Comparison of ENCODE assay signal across 1 cellular context in the genomic region with DNA sequence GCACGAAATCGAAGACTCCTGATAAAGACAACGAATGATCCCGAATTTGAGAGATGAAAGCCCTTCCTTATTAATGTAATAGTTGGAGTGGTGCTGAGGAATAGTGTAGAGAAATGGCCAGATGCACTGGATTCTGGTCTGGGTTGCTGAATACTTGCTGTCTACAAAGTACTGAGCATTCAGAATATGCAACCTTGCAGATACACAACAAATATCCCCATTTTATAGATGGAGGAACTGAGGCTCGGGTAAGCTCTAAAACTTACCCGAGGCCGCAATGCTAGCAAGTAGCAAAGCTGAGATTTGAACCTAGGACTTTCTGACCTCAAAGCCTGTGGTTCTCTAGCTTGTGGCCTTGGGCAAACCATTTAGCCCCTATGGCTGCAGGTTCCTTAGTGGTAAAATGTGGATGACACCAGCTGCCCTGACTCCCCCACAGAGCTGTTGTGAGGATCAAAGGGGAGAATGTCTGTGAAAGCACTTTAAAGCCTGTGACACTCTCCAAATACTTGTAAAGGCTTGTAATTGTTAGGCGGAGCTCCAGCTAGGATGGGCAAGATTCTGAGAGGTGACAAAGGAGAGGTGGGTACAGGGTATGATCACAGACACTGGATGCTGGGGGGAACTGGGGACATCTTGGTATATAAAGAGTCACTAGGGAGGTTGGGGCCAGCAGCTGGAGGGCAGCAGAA.
A peak's percentile ranks its signal among the peaks of the same experiment; 100 is the strongest.
TF ChIP-seq lines count a peak whose summit lies in the region.

No MANE protein-coding gene starts in this region.

TF ChIP-seq in HepG2, 621 proteins besides CTCF, POLR2A, EP300 and RAD21:
- TF ChIP-seq DNMT3B (CRISPR knock-in tag; conservative IDR thresholded peaks at IDR 0.05) (no peak), FOXK2 (IDR thresholded peaks at IDR 0.05) (no peak), ZNF737 (CRISPR knock-in tag; IDR thresholded peaks at IDR 0.05; ENCODE audit: borderline replicate concordance) (no peak), HINFP (CRISPR knock-in tag; IDR thresholded peaks at IDR 0.05; ENCODE audit: low read depth) (no peak), NFRKB (IDR thresholded peaks at IDR 0.05) (no peak), MAFK (conservative IDR thresholded peaks at IDR 0.05 in 1 of 2, IDR thresholded peaks at IDR 0.05 in 1 of 2; ENCODE audit: low read length in 2 of 2) (peak; percentile 50 to 64), YEATS4 (CRISPR knock-in tag; IDR thresholded peaks at IDR 0.05; ENCODE audit: borderline replicate concordance) (no peak), ZNF292 (CRISPR knock-in tag; IDR thresholded peaks at IDR 0.05; ENCODE audit: borderline replicate concordance, low read depth) (no peak), RFXANK (CRISPR knock-in tag; IDR thresholded peaks at IDR 0.05) (no peak), MAFF (IDR thresholded peaks at IDR 0.05; ENCODE audit: low read depth, low read length) (peak; percentile 50), ZBTB33 (CRISPR knock-in tag; IDR thresholded peaks at IDR 0.05) (no peak), ETV5 (CRISPR knock-in tag; IDR thresholded peaks at IDR 0.05; ENCODE audit: borderline replicate concordance) (no peak), SP140L (CRISPR knock-in tag; IDR thresholded peaks at IDR 0.05; ENCODE audit: borderline replicate concordance) (no peak), ZNF253 (CRISPR knock-in tag; IDR thresholded peaks at IDR 0.05; ENCODE audit: borderline replicate concordance) (no peak)
- TF ChIP-seq, protein P1, sequence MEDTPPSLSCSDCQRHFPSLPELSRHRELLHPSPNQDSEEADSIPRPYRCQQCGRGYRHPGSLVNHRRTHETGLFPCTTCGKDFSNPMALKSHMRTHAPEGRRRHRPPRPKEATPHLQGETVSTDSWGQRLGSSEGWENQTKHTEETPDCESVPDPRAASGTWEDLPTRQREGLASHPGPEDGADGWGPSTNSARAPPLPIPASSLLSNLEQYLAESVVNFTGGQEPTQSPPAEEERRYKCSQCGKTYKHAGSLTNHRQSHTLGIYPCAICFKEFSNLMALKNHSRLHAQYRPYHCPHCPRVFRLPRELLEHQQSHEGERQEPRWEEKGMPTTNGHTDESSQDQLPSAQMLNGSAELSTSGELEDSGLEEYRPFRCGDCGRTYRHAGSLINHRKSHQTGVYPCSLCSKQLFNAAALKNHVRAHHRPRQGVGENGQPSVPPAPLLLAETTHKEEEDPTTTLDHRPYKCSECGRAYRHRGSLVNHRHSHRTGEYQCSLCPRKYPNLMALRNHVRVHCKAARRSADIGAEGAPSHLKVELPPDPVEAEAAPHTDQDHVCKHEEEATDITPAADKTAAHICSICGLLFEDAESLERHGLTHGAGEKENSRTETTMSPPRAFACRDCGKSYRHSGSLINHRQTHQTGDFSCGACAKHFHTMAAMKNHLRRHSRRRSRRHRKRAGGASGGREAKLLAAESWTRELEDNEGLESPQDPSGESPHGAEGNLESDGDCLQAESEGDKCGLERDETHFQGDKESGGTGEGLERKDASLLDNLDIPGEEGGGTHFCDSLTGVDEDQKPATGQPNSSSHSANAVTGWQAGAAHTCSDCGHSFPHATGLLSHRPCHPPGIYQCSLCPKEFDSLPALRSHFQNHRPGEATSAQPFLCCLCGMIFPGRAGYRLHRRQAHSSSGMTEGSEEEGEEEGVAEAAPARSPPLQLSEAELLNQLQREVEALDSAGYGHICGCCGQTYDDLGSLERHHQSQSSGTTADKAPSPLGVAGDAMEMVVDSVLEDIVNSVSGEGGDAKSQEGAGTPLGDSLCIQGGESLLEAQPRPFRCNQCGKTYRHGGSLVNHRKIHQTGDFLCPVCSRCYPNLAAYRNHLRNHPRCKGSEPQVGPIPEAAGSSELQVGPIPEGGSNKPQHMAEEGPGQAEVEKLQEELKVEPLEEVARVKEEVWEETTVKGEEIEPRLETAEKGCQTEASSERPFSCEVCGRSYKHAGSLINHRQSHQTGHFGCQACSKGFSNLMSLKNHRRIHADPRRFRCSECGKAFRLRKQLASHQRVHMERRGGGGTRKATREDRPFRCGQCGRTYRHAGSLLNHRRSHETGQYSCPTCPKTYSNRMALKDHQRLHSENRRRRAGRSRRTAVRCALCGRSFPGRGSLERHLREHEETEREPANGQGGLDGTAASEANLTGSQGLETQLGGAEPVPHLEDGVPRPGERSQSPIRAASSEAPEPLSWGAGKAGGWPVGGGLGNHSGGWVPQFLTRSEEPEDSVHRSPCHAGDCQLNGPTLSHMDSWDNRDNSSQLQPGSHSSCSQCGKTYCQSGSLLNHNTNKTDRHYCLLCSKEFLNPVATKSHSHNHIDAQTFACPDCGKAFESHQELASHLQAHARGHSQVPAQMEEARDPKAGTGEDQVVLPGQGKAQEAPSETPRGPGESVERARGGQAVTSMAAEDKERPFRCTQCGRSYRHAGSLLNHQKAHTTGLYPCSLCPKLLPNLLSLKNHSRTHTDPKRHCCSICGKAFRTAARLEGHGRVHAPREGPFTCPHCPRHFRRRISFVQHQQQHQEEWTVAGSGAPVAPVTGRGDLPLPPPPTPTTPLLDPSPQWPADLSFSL (CRISPR knock-in tag; IDR thresholded peaks at IDR 0.05): no peak
